Comparison of ENCODE assay signal across 23 cellular contexts in the genomic region with DNA sequence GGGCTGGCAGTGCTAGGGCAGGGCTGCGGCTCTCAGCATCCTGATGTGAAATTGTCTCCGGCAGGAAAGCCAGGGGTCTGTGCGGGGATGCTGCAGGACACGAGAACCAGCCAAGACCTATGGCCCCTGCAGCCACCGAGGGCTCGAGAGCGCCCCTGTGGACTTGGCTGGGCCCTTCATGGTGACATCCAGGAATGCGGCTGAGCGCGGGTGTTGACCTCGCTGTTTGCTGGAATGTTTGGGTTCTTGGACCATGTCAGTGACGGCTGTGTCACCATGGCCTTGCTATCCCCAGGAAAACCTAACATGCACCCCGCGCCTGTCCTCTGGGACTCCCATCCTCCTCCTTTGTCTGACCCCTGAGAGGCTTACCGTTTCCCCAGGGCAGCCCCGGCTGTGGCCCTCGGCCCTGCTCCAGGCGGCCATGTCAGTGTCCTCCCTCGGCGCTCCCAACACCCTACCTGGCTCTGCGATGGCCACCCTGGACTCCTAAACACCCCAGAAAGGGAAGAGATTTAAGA.
"Had no signal": no experiment of that assay in that cellular context is flagged by ENCODE, and none has a peak within 500 bp of the region (broad histone marks: within the 10 kb centered on the region; RNA-seq: fewer than 3 reads in every experiment).

No MANE protein-coding gene starts in this region.

- H3K27ac ChIP-seq: dorsolateral prefrontal cortex, heart right ventricle, left ventricle myocardium inferior, neural progenitor cell, parathyroid adenoma, psoas muscle, suprapubic skin, thyroid gland had no signal

- H2AFZ ChIP-seq: neural progenitor cell, parathyroid adenoma had no signal

- H3K9ac ChIP-seq: neural progenitor cell, parathyroid adenoma had no signal

- H3K4me1 ChIP-seq: parathyroid adenoma, psoas muscle had no signal

- DNase-seq: cortex of kidney; effector CD8-positive, alpha-beta T cell; heart right ventricle; hypothalamus; islet precursor cell; left ventricle myocardium inferior; mesenchymal stem cell; midbrain; occipital lobe; psoas muscle; retina; small intestine; stimulated activated CD4-positive, alpha-beta T cell treated with anti-CD3 and anti-CD28 coated beads, Interleukin-2, amount 100 ng/mL, for 48 hours; stimulated activated naive CD4-positive, alpha-beta T cell treated with Interleukin-2 at 50 U/mL for 16 hours; thyroid gland had no signal

- H3K79me2 ChIP-seq: parathyroid adenoma had no signal

- H3K4me2 ChIP-seq: neural progenitor cell had no signal

- H3K4me3 ChIP-seq: dorsolateral prefrontal cortex, heart right ventricle, left ventricle myocardium inferior, lung, neural progenitor cell, psoas muscle, suprapubic skin, thyroid gland had no signal

- H3K36me3 ChIP-seq: heart right ventricle, left ventricle myocardium inferior, neural progenitor cell, suprapubic skin, thyroid gland had no signal

- H3K27me3 ChIP-seq: neural progenitor cell, thyroid gland had no signal

- FAIRE-seq: frontal cortex, small intestine, urothelium cell line had no signal

- H3K9me3 ChIP-seq: heart right ventricle, left ventricle myocardium inferior, psoas muscle, suprapubic skin, thyroid gland had no signal

- ATAC-seq: heart right ventricle; natural killer cell treated with Interleukin-12 subunit alpha and Interleukin-12 subunit beta and Interleukin-15 and Interleukin-18, amount 100 ng/mL, for 72 hours; psoas muscle had no signal
